In the genomic region with DNA sequence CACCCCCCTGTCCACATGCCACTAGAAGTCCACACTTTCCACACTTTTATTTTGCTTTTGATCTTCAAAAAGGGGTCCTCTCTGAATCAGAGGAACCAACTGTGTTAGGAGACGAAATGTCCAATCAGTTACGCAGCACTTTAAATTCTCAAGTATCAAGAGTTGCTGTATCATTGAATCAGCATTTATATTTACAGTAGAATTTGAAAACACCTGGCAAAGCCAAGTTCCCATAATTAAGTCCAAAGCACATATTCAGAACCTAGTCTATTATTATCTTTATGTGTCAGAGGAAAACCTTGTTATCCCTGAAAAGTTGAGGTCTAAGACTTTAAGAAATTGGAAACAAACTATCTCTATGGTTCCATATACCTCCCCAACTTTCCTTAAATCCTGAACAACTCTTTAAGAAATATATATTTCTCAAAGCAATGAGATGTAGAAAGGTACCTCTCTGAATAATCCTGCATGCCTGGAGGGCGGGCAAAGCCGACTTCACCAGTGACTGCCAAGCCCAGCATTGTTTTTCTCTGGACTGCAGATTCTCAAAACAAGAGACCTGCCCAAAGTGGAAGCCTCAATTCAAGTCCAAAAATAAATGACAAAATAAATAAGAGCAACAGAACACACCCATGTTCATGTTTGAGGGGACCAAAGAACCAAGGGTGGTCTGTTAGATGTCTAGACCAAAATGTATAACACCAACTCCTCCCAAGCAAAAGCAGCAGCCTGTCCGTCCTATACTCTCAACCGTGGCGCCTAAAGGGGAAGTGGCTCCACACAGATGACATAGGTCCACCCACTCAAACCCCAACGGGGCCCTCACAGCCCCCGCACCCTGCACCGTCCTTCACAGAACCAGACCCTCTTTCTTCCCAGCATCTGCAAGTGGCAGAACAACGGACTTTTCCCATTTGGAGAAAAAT, we compare ENCODE assay signal across 7 cellular contexts.
DNase-seq lines count a peak whose midpoint lies in the region; ATAC-seq, FAIRE-seq and TF ChIP-seq lines count a peak whose summit lies in the region.

No MANE protein-coding gene starts in this region.

- H3K4me1 ChIP-seq in keratinocyte (ENCODE audit: control insufficient read depth, extremely low read depth, insufficient read depth, low read length), result peaks cover 50% of the 10 kb centered on the region

- peaks cover 13% of the 10 kb centered on the region for H3K9me1 ChIP-seq in keratinocyte (ENCODE audit: control insufficient read depth, extremely low read depth, insufficient read depth, low read length)

- CTCF ChIA-PET in activated CD8-positive, alpha-beta T cell treated with anti-CD3 and anti-CD28 coated beads, Interleukin-2, amount 10 ng/mL, durations not matched to agents 7 days and 5 days (lab: Charles Lee), result interaction anchor here (1.2 to 1.5 kb wide), 4 partner anchors 14 to 32 kb away, joined by 3 to 5 read pairs (median 3); no protein-coding TSS in a partner anchor

- ATAC-seq in HG02852 (IDR thresholded peaks at IDR 0.05; ENCODE audit: unreplicated experiment) (peak; percentile 59), GM19324 (IDR thresholded peaks at IDR 0.05; ENCODE audit: low FRiP score, unreplicated experiment) (no peak)
- ATAC-seq in activated CD8-positive, alpha-beta T cell treated with anti-CD3 and anti-CD28 coated beads, Interleukin-2, amount 10 ng/mL, durations not matched to agents 7 days and 5 days, result peak; percentile 66

- no peak overlapping the region for H3K4me3 Mint-ChIP-seq in activated CD8-positive, alpha-beta T cell treated with anti-CD3 and anti-CD28 coated beads, Interleukin-2, amount 10 ng/mL, durations not matched to agents 7 days and 5 days

- H3K36me3 ChIP-seq in keratinocyte (ENCODE audit: control insufficient read depth in 2 of 2, extremely low read depth in 1 of 2, insufficient read depth in 2 of 2, low read length in 2 of 2), result peaks cover 0 to 6% of the 10 kb centered on the region in 2 experiments

- no peaks in the 10 kb centered on the region for H3K9me3 Mint-ChIP-seq in activated CD8-positive, alpha-beta T cell treated with anti-CD3 and anti-CD28 coated beads, Interleukin-2, amount 10 ng/mL, durations not matched to agents 7 days and 5 days (ENCODE audit: insufficient read depth)

- H3K4me2 ChIP-seq in keratinocyte (ENCODE audit: control insufficient read depth, extremely low read depth, insufficient read depth, low read depth, low read length), result peak overlapping the region; percentile 83

- no peak overlapping the region for H3K27ac Mint-ChIP-seq in activated CD8-positive, alpha-beta T cell treated with anti-CD3 and anti-CD28 coated beads, Interleukin-2, amount 10 ng/mL, durations not matched to agents 7 days and 5 days

- H3K27me3 Mint-ChIP-seq in activated CD8-positive, alpha-beta T cell treated with anti-CD3 and anti-CD28 coated beads, Interleukin-2, amount 10 ng/mL, durations not matched to agents 7 days and 5 days (ENCODE audit: low read depth), result no peaks in the 10 kb centered on the region

- FAIRE-seq in keratinocyte (lab: Jason Lieb, UNC), result peak; percentile 32

- peak overlapping the region in 2 of 3 experiments; percentile 20 to 43 for H3K4me3 ChIP-seq in keratinocyte (ENCODE audit: control insufficient read depth in 2 of 3, extremely low read depth in 1 of 3, insufficient read depth in 2 of 3, low read depth in 1 of 3, low read length in 3 of 3)

- POLR2A ChIA-PET in activated CD8-positive, alpha-beta T cell treated with anti-CD3 and anti-CD28 coated beads, Interleukin-2, amount 10 ng/mL, durations not matched to agents 7 days and 5 days (lab: Charles Lee), result no interaction called here

- no peaks in the 10 kb centered on the region for H3K9me3 ChIP-seq in keratinocyte (ENCODE audit: control insufficient read depth, low read depth, low read length)

- no peaks in the 10 kb centered on the region for H3K27me3 ChIP-seq in keratinocyte (ENCODE audit: control insufficient read depth, extremely low read depth, insufficient read depth, low read length)

- H2AFZ ChIP-seq in keratinocyte (ENCODE audit: control insufficient read depth, low read length), result no peak overlapping the region

- peaks cover 75% of the 10 kb centered on the region for H3K79me2 ChIP-seq in keratinocyte (ENCODE audit: control insufficient read depth, insufficient read depth, low read length)

- TF ChIP-seq POLR2A in GM18526 (IDR thresholded peaks at IDR 0.05; ENCODE audit: extremely low read depth, insufficient read length), result peak; percentile 39

- peak overlapping the region; percentile 92 for H3K27ac ChIP-seq in keratinocyte (ENCODE audit: control insufficient read depth, insufficient read depth, low read length)
- H3K27ac ChIP-seq in temporal lobe (ENCODE audit: low read depth, low read length), result peak overlapping the region; percentile 99

- H3K36me3 Mint-ChIP-seq in activated CD8-positive, alpha-beta T cell treated with anti-CD3 and anti-CD28 coated beads, Interleukin-2, amount 10 ng/mL, durations not matched to agents 7 days and 5 days (ENCODE audit: low read depth), result peaks cover 2% of the 10 kb centered on the region

- H4K20me1 ChIP-seq in keratinocyte (ENCODE audit: control insufficient read depth, extremely low read depth, insufficient read depth, low read length), result peaks cover 10% of the 10 kb centered on the region

- peaks cover 43% of the 10 kb centered on the region for H3K4me1 Mint-ChIP-seq in activated CD8-positive, alpha-beta T cell treated with anti-CD3 and anti-CD28 coated beads, Interleukin-2, amount 10 ng/mL, durations not matched to agents 7 days and 5 days (ENCODE audit: low read depth)

- H3K9ac ChIP-seq in keratinocyte (ENCODE audit: control insufficient read depth, extremely low read depth, insufficient read depth, low read length), result peak overlapping the region; percentile 71

- dilution Hi-C loops in keratinocyte (cut with MboI; ENCODE audit: extremely low pct_ligation_motif_present, low sequenced_read_pairs), result no loop called here

- no peak for DNase-seq in activated CD8-positive, alpha-beta T cell treated with anti-CD3 and anti-CD28 coated beads, Interleukin-2, amount 10 ng/mL, durations not matched to agents 7 days and 5 days
- DNase-seq in keratinocyte (ENCODE audit: low read depth, low spot score) (no peak), OCI-M2 (lab: John Stamatoyannopoulos, UW; ENCODE audit: unreplicated experiment) (no peak)

- TF ChIP-seq CTCF in keratinocyte (optimal IDR thresholded peaks at IDR 0.05 in 1 of 3, IDR thresholded peaks at IDR 0.05 in 1 of 3, conservative IDR thresholded peaks at IDR 0.05 in 1 of 3; ENCODE audit: extremely low read depth in 1 of 3, insufficient read depth in 2 of 3, low read length in 3 of 3), result no peak
